Comparison of ENCODE assay signal across 15 cellular contexts in genomic region chr16:85270365-85270764, GRCh38.
DNase-seq lines count a peak whose midpoint lies in the region; ATAC-seq and TF ChIP-seq lines count a peak whose summit lies in the region.
"Had no signal": no experiment of that assay in that cellular context is flagged by ENCODE, and none has a peak within 500 bp of the region (broad histone marks: within the 10 kb centered on the region; RNA-seq: fewer than 3 reads in every experiment).

No MANE protein-coding gene starts in this region.

- H3K27ac Mint-ChIP-seq in glutamatergic neuron (ENCODE audit: unreplicated experiment) = peak overlapping the region; percentile 28

- in situ Hi-C loops in astrocyte of the cerebellum (cut with HindIII; ENCODE audit: low sequenced_read_pairs) = no loop called here

- intact Hi-C loops in sciatic nerve (cut with DNase I) (loop anchor here (10.0 kb wide), 2 partner anchors 344 to 444 kb away; partner anchors contain the start of gene GSE1), A673 (cut with micrococcal nuclease; ENCODE audit: unreplicated experiment) (no loop called here), thyroid gland (cut with DNase I) (loop anchor here (2.0 kb wide), 1 partner anchor 448 kb away; no protein-coding TSS in a partner anchor)

- no peak overlapping the region for H3K27ac ChIP-seq in HEK293 (ENCODE audit: extremely low read depth, low read depth, low read length)
- no peak overlapping the region for H3K27ac ChIP-seq in A673 (ENCODE audit: low read depth, low read length, poor library complexity, severe bottlenecking)
- no peak overlapping the region for H3K27ac ChIP-seq in thyroid gland
- H3K27ac ChIP-seq: C4-2B, PC-9, SK-N-MC had no signal

- H3K4me3 Mint-ChIP-seq in glutamatergic neuron (ENCODE audit: unreplicated experiment) = peak overlapping the region; percentile 52

- H3K9me3 Mint-ChIP-seq in glutamatergic neuron (ENCODE audit: unreplicated experiment) = peaks cover 9% of the 10 kb centered on the region

- H3K4me1 Mint-ChIP-seq in glutamatergic neuron (ENCODE audit: low read depth, unreplicated experiment) = peaks cover 42% of the 10 kb centered on the region

- H3K4me3 ChIP-seq in HEK293 (ENCODE audit: low read depth, low read length) (no peak overlapping the region), astrocyte of the cerebellum (ENCODE audit: low read depth, low read length) (no peak overlapping the region), A673 (ENCODE audit: low read depth, low read length, poor library complexity, severe bottlenecking) (no peak overlapping the region), thyroid gland (replicated peaks in 1 of 3) (no peak overlapping the region)
- H3K4me3 ChIP-seq: PC-9, SK-N-MC had no signal

- peak; percentile 65 for ATAC-seq in sciatic nerve
- no peak for ATAC-seq in GM21786 (IDR thresholded peaks at IDR 0.05; ENCODE audit: unreplicated experiment)

- no peak for TF ChIP-seq POLR2A in thyroid gland (IDR thresholded peaks at IDR 0.05)

- CTCF ChIA-PET in HEK293 (lab: Yijun Ruan, JAX) = interaction anchor here (1.4 kb wide), 1 partner anchor 17 kb away, joined by 6 read pairs; no protein-coding TSS in a partner anchor
- CTCF ChIA-PET in A673 (lab: Charles Lee) = no interaction called here

- BruUV-seq in A673 (replicated peaks; lab: Mats Ljungman, UMichigan) = no TSS peak

- no peaks in the 10 kb centered on the region for H3K4me1 ChIP-seq in HEK293 (ENCODE audit: control insufficient read depth, insufficient read depth, low read length)
- H3K4me1 ChIP-seq in A673 (ENCODE audit: insufficient read depth, low read length, poor library complexity, severe bottlenecking) = peaks cover 8% of the 10 kb centered on the region
- no peaks in the 10 kb centered on the region for H3K4me1 ChIP-seq in thyroid gland

- TF ChIP-seq CTCF in HEK293 (tag by site-specific recombination; IDR thresholded peaks at IDR 0.05) = no peak
- no peak for TF ChIP-seq CTCF in astrocyte of the cerebellum (IDR thresholded peaks at IDR 0.05; ENCODE audit: low read depth, low read length, missing control alignments)
- no peak for TF ChIP-seq CTCF in glutamatergic neuron (IDR thresholded peaks at IDR 0.05; ENCODE audit: partially characterized antibody, unreplicated experiment)
- no peak for TF ChIP-seq CTCF in A673 (conservative IDR thresholded peaks at IDR 0.05; ENCODE audit: low read depth, low read length)
- no peak for TF ChIP-seq CTCF in thyroid gland (IDR thresholded peaks at IDR 0.05)

- H3K36me3 ChIP-seq in HEK293 (ENCODE audit: control insufficient read depth in 2 of 2, insufficient read depth in 1 of 2, low read length in 2 of 2) = no peaks in the 10 kb centered on the region
- H3K36me3 ChIP-seq in A673 (ENCODE audit: insufficient read depth, low read length, poor library complexity, severe bottlenecking) = no peaks in the 10 kb centered on the region
- H3K36me3 ChIP-seq in thyroid gland = no peaks in the 10 kb centered on the region

- no peaks in the 10 kb centered on the region for H3K9me3 ChIP-seq in HEK293 (ENCODE audit: control insufficient read depth, insufficient read depth, low read depth, low read length)
- no peaks in the 10 kb centered on the region for H3K9me3 ChIP-seq in A673 (ENCODE audit: low read depth, low read length, poor library complexity, severe bottlenecking)
- H3K9me3 ChIP-seq in thyroid gland = no peaks in the 10 kb centered on the region

- WGBS in thyroid gland, 2 donors = 84 to 88% methylated on average over 13 of the region's 13 CpGs

- POLR2A ChIA-PET in HEK293 (lab: Yijun Ruan, JAX) = no interaction called here
- POLR2A ChIA-PET in A673 (lab: Charles Lee; ENCODE audit: low non-redundant PET) = no interaction called here

- peak; percentile 19 for DNase-seq in astrocyte of the cerebellum (ENCODE audit: low read depth)
- no peak for DNase-seq in glutamatergic neuron
- no peak for DNase-seq in sciatic nerve (ENCODE audit: low spot score)
- no peak for DNase-seq in epidermal melanocyte (ENCODE audit: insufficient read length, low spot score)
- DNase-seq in A673 (ENCODE audit: low spot score) = no peak
- no peak for DNase-seq in thyroid gland
- DNase-seq: KBM-7, NCI-H1048, NCI-H2227 treated with DMSO at 0.1 percent for 48 hours, NCI-H526, PC-9 had no signal

- no peaks in the 10 kb centered on the region for H3K27me3 ChIP-seq in A673 (replicated peaks; ENCODE audit: insufficient read depth, low read depth, low read length, poor library complexity)
- H3K27me3 ChIP-seq in thyroid gland = no peaks in the 10 kb centered on the region

- H3K27me3 Mint-ChIP-seq in glutamatergic neuron (ENCODE audit: unreplicated experiment) = peaks cover 5% of the 10 kb centered on the region

- no peaks in the 10 kb centered on the region for H3K36me3 Mint-ChIP-seq in glutamatergic neuron (ENCODE audit: unreplicated experiment)

TF ChIP-seq in HEK293, 187 proteins besides CTCF, POLR2A, EP300 and RAD21:
- TF ChIP-seq ZNF76 (tag by site-specific recombination; IDR thresholded peaks at IDR 0.05; ENCODE audit: borderline replicate concordance, low read depth) = no peak
- TF ChIP-seq GLIS1 (tag by site-specific recombination; IDR thresholded peaks at IDR 0.05) = 0 out of 2 replicates have a peak, but pooled peaks have one; percentile 27
- TF ChIP-seq PATZ1 (tag by site-specific recombination; IDR thresholded peaks at IDR 0.05) = no peak
